15 cellular contexts compared by ENCODE assay signal in genomic region chr14:95477411-95478089, GRCh38. TPM values are rescaled to one million over a fixed set of nuclear protein-coding genes. Genes with fewer than 3 reads are reported as not detected.
DNase-seq lines count a peak whose midpoint lies in the region; ATAC-seq and TF ChIP-seq lines count a peak whose summit lies in the region.
"Had no signal": no experiment of that assay in that cellular context is flagged by ENCODE, and none has a peak within 500 bp of the region (broad histone marks: within the 10 kb centered on the region; RNA-seq: fewer than 3 reads in every experiment).

No MANE protein-coding gene starts in this region.

- no peaks in the 10 kb centered on the region for H3K27me3 Mint-ChIP-seq in activated CD4-positive, alpha-beta T cell treated with anti-CD3 and anti-CD28 coated beads for 36 hours
- H3K27me3 Mint-ChIP-seq in activated T-helper 17 cell treated with anti-CD3 and anti-CD28 coated beads, Interleukin-2, amount 50 U/mL, for 72 hours: no peaks in the 10 kb centered on the region
- H3K27me3 Mint-ChIP-seq in nephron (ENCODE audit: low read depth) (peaks cover 10% of the 10 kb centered on the region), glutamatergic neuron (ENCODE audit: unreplicated experiment) (peaks cover 2% of the 10 kb centered on the region), type B pancreatic cell (peaks cover 7% of the 10 kb centered on the region)

- no peaks in the 10 kb centered on the region for H3K9me3 Mint-ChIP-seq in activated CD4-positive, alpha-beta T cell treated with anti-CD3 and anti-CD28 coated beads for 36 hours (ENCODE audit: low read depth)
- no peaks in the 10 kb centered on the region for H3K9me3 Mint-ChIP-seq in activated T-helper 17 cell treated with anti-CD3 and anti-CD28 coated beads, Interleukin-2, amount 50 U/mL, for 72 hours
- H3K9me3 Mint-ChIP-seq in nephron: no peaks in the 10 kb centered on the region
- H3K9me3 Mint-ChIP-seq in glutamatergic neuron (ENCODE audit: unreplicated experiment): no peaks in the 10 kb centered on the region
- H3K9me3 Mint-ChIP-seq in type B pancreatic cell: no peaks in the 10 kb centered on the region

- no peak overlapping the region for H3K4me3 Mint-ChIP-seq in activated CD4-positive, alpha-beta T cell treated with anti-CD3 and anti-CD28 coated beads for 36 hours
- no peak overlapping the region for H3K4me3 Mint-ChIP-seq in activated T-helper 17 cell treated with anti-CD3 and anti-CD28 coated beads, Interleukin-2, amount 50 U/mL, for 72 hours
- H3K4me3 Mint-ChIP-seq in nephron: no peak overlapping the region
- no peak overlapping the region for H3K4me3 Mint-ChIP-seq in glutamatergic neuron (ENCODE audit: unreplicated experiment)
- H3K4me3 Mint-ChIP-seq in type B pancreatic cell: no peak overlapping the region

- intact Hi-C loops in activated CD4-positive, alpha-beta T cell treated with anti-CD3 and anti-CD28 coated beads for 36 hours (cut with DNase I, micrococcal nuclease): no loop called here

- peaks cover 46% of the 10 kb centered on the region for H3K4me1 Mint-ChIP-seq in activated CD4-positive, alpha-beta T cell treated with anti-CD3 and anti-CD28 coated beads for 36 hours
- H3K4me1 Mint-ChIP-seq in activated T-helper 17 cell treated with anti-CD3 and anti-CD28 coated beads, Interleukin-2, amount 50 U/mL, for 72 hours: peaks cover 36% of the 10 kb centered on the region
- H3K4me1 Mint-ChIP-seq in nephron (peaks cover 40% of the 10 kb centered on the region), glutamatergic neuron (ENCODE audit: low read depth, unreplicated experiment) (peaks cover 15% of the 10 kb centered on the region), type B pancreatic cell (ENCODE audit: unreplicated experiment) (peaks cover 3% of the 10 kb centered on the region)

- TF ChIP-seq CTCF in nephron (IDR thresholded peaks at IDR 0.05; ENCODE audit: unreplicated experiment in 3 of 3): no peak
- no peak for TF ChIP-seq CTCF in glutamatergic neuron (IDR thresholded peaks at IDR 0.05; ENCODE audit: partially characterized antibody, unreplicated experiment)
- TF ChIP-seq CTCF in type B pancreatic cell (conservative IDR thresholded peaks at IDR 0.05): no peak

- POLR2A ChIA-PET in activated CD4-positive, alpha-beta T cell treated with anti-CD3 and anti-CD28 coated beads for 36 hours (lab: Charles Lee): no interaction called here

- CTCF ChIA-PET in activated CD4-positive, alpha-beta T cell treated with anti-CD3 and anti-CD28 coated beads for 36 hours (lab: Charles Lee): interaction anchor here (1.1 to 2.4 kb wide), 2 partner anchors 34 to 50 kb away, joined by 3 to 10 read pairs; no protein-coding TSS in a partner anchor

- H3K36me3 Mint-ChIP-seq in activated CD4-positive, alpha-beta T cell treated with anti-CD3 and anti-CD28 coated beads for 36 hours (ENCODE audit: low read depth): peaks cover 23% of the 10 kb centered on the region
- peaks cover 67% of the 10 kb centered on the region for H3K36me3 Mint-ChIP-seq in activated T-helper 17 cell treated with anti-CD3 and anti-CD28 coated beads, Interleukin-2, amount 50 U/mL, for 72 hours (ENCODE audit: low read depth)
- H3K36me3 Mint-ChIP-seq in nephron (ENCODE audit: low read depth): no peaks in the 10 kb centered on the region
- no peaks in the 10 kb centered on the region for H3K36me3 Mint-ChIP-seq in glutamatergic neuron (ENCODE audit: unreplicated experiment)
- no peaks in the 10 kb centered on the region for H3K36me3 Mint-ChIP-seq in type B pancreatic cell

- H3K27ac Mint-ChIP-seq in activated CD4-positive, alpha-beta T cell treated with anti-CD3 and anti-CD28 coated beads for 36 hours: peak overlapping the region; percentile 31
- peak overlapping the region; percentile 55 for H3K27ac Mint-ChIP-seq in activated T-helper 17 cell treated with anti-CD3 and anti-CD28 coated beads, Interleukin-2, amount 50 U/mL, for 72 hours
- H3K27ac Mint-ChIP-seq in nephron: peak overlapping the region in 2 of 3 experiments; percentile 4 to 68
- no peak overlapping the region for H3K27ac Mint-ChIP-seq in glutamatergic neuron (ENCODE audit: unreplicated experiment)
- H3K27ac Mint-ChIP-seq in type B pancreatic cell: no peak overlapping the region

- no peak for ATAC-seq in activated CD4-positive, alpha-beta T cell treated with anti-CD3 and anti-CD28 coated beads for 36 hours
- no peak for ATAC-seq in activated T-helper 17 cell treated with anti-CD3 and anti-CD28 coated beads, Interleukin-2, amount 50 U/mL, for 72 hours (replicated peaks)
- ATAC-seq: left colon had no signal

- no peak for DNase-seq in activated CD4-positive, alpha-beta T cell treated with anti-CD3 and anti-CD28 coated beads for 36 hours
- DNase-seq in activated CD4-positive, alpha-beta T cell treated with anti-CD3 and anti-CD28 coated beads, Interleukin-2, amount 50 U/mL, for 4 hours: no peak
- peak; percentile 33 for DNase-seq in EH (ENCODE audit: low read depth)
- DNase-seq in glutamatergic neuron: no peak
- DNase-seq in type B pancreatic cell (ENCODE audit: extremely low spot score, unreplicated experiment): no peak
- DNase-seq in germinal center (ENCODE audit: low spot score): no peak
- DNase-seq: activated naive CD4-positive, alpha-beta T cell; brain microvascular endothelial cell; left colon; MM.1S; NCI-H2029 treated with DMSO at 0.1 percent for 48 hours; NCI-H82; stimulated activated naive CD4-positive, alpha-beta T cell had no signal

RNA-seq across cellular contexts. Expression of gene SYNE3, which starts 38.9 kb away (rescaled TPM):
- total RNA-seq in activated CD4-positive, alpha-beta T cell treated with anti-CD3 and anti-CD28 coated beads for 36 hours: 10 to 100 TPM; 27.3 to 34.2 TPM
- total RNA-seq in activated T-helper 17 cell treated with anti-CD3 and anti-CD28 coated beads, Interleukin-2, amount 50 U/mL, for 72 hours: 10 to 100 TPM; 78.9 to 79.1 TPM
- total RNA-seq in glutamatergic neuron (ENCODE audit: unreplicated experiment) (7.1 TPM), type B pancreatic cell (ENCODE audit: low replicate concordance) (0.65 and 2.9 TPM in 2 replicates)

RNA-seq across cellular contexts. Expression of gene GLRX5, which starts 57.3 kb away (rescaled TPM):
- total RNA-seq in activated CD4-positive, alpha-beta T cell treated with anti-CD3 and anti-CD28 coated beads for 36 hours: 10 to 100 TPM; 37.9 to 44.1 TPM
- 10 to 100 TPM; 21.5 to 61.4 TPM for total RNA-seq in activated T-helper 17 cell treated with anti-CD3 and anti-CD28 coated beads, Interleukin-2, amount 50 U/mL, for 72 hours
- 38.9 TPM for total RNA-seq in glutamatergic neuron (ENCODE audit: unreplicated experiment)
- 48.8 and 59.4 TPM in 2 replicates for total RNA-seq in type B pancreatic cell (ENCODE audit: low replicate concordance)

Comparison
In these comparisons a context has a peak if more than half of its experiments do, and no peak if none do; other contexts are left out.
1. H3K27ac Mint-ChIP-seq: peak in activated CD4-positive, alpha-beta T cell treated with anti-CD3 and anti-CD28 coated beads for 36 hours (single experiment), activated T-helper 17 cell treated with anti-CD3 and anti-CD28 coated beads, Interleukin-2, amount 50 U/mL, for 72 hours (single experiment) and nephron (2 of 3); none in glutamatergic neuron (single experiment) and type B pancreatic cell (single experiment).